ENCODE assay signal across 1 cellular context in the genomic region with DNA sequence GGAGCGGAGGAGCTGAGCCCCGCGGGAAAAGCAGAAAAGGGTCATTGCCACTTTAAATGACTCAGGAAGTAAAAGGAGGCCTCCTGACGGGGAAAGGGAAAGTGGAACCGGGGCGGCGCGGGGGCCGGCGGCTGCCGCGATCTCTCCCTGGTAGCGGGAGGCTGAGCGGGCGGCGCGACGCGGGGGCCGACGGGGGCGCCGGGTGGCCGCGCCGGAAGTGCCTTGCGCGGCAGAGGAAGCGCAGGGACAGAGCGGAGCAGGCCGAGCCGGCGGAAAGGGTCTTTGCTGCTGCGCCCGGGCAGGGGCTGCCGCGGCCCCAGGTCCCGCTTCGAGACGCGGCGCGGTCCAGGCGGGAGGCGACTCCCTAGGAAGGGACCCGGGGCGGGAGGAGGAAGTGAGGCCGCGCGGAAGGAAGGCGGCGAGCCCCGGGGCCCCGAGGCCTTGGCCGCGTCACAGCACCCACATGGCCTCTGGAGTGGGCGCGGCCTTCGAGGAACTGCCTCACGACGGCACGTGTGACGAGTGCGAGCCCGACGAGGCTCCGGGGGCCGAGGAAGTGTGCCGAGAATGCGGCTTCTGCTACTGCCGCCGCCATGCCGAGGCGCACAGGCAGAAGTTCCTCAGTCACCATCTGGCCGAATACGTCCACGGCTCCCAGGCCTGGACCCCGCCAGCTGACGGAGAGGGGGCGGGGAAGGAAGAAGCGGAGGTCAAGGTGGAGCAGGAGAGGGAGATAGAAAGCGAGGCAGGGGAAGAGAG.
A peak's percentile ranks its signal among the peaks of the same experiment; 100 is the strongest.
TF ChIP-seq lines count a peak whose summit lies in the region.

A gene with protein sequence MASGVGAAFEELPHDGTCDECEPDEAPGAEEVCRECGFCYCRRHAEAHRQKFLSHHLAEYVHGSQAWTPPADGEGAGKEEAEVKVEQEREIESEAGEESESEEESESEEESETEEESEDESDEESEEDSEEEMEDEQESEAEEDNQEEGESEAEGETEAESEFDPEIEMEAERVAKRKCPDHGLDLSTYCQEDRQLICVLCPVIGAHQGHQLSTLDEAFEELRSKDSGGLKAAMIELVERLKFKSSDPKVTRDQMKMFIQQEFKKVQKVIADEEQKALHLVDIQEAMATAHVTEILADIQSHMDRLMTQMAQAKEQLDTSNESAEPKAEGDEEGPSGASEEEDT (plus strand): TSS at position 127 of the 759 bp plus-strand sequence. CDS start 337 bp downstream, at position 464.

TF ChIP-seq in HepG2, 621 proteins besides CTCF, POLR2A, EP300 and RAD21 (continued from another document and continues in another):
- TF ChIP-seq, protein P1, sequence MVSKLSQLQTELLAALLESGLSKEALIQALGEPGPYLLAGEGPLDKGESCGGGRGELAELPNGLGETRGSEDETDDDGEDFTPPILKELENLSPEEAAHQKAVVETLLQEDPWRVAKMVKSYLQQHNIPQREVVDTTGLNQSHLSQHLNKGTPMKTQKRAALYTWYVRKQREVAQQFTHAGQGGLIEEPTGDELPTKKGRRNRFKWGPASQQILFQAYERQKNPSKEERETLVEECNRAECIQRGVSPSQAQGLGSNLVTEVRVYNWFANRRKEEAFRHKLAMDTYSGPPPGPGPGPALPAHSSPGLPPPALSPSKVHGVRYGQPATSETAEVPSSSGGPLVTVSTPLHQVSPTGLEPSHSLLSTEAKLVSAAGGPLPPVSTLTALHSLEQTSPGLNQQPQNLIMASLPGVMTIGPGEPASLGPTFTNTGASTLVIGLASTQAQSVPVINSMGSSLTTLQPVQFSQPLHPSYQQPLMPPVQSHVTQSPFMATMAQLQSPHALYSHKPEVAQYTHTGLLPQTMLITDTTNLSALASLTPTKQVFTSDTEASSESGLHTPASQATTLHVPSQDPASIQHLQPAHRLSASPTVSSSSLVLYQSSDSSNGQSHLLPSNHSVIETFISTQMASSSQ (IDR thresholded peaks at IDR 0.05; ENCODE audit: low read depth), result no peak
- TF ChIP-seq, protein P1 (CRISPR knock-in tag; IDR thresholded peaks at IDR 0.05; ENCODE audit: borderline replicate concordance), result peak; percentile 77
- TF ChIP-seq ZNF850 (CRISPR knock-in tag; conservative IDR thresholded peaks at IDR 0.05), result no peak
- peak; percentile 73 for TF ChIP-seq CCDC6 (CRISPR knock-in tag; IDR thresholded peaks at IDR 0.05)
- TF ChIP-seq ZNF253 (CRISPR knock-in tag; IDR thresholded peaks at IDR 0.05; ENCODE audit: borderline replicate concordance), result peak; percentile 99
- no peak; the same call in 1 of the 2 replicates for TF ChIP-seq SIN3A (IDR thresholded peaks at IDR 0.05; ENCODE audit: borderline replicate concordance, low read depth, low read length)
- peak; percentile 72 for TF ChIP-seq ELF3 (CRISPR knock-in tag; IDR thresholded peaks at IDR 0.05)
- TF ChIP-seq, protein P2, sequence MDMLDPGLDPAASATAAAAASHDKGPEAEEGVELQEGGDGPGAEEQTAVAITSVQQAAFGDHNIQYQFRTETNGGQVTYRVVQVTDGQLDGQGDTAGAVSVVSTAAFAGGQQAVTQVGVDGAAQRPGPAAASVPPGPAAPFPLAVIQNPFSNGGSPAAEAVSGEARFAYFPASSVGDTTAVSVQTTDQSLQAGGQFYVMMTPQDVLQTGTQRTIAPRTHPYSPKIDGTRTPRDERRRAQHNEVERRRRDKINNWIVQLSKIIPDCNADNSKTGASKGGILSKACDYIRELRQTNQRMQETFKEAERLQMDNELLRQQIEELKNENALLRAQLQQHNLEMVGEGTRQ (IDR thresholded peaks at IDR 0.05; ENCODE audit: low read depth, low read length), result no peak
- TF ChIP-seq, protein P2 (CRISPR knock-in tag; IDR thresholded peaks at IDR 0.05; ENCODE audit: borderline replicate concordance), result peak; percentile 31; the same call in 1 of the 2 replicates
- TF ChIP-seq KAT2B (IDR thresholded peaks at IDR 0.05; ENCODE audit: borderline replicate concordance, low read depth, low read length), result no peak
- TF ChIP-seq ISL2 (CRISPR knock-in tag; IDR thresholded peaks at IDR 0.05), result no peak
- TF ChIP-seq, protein P3, sequence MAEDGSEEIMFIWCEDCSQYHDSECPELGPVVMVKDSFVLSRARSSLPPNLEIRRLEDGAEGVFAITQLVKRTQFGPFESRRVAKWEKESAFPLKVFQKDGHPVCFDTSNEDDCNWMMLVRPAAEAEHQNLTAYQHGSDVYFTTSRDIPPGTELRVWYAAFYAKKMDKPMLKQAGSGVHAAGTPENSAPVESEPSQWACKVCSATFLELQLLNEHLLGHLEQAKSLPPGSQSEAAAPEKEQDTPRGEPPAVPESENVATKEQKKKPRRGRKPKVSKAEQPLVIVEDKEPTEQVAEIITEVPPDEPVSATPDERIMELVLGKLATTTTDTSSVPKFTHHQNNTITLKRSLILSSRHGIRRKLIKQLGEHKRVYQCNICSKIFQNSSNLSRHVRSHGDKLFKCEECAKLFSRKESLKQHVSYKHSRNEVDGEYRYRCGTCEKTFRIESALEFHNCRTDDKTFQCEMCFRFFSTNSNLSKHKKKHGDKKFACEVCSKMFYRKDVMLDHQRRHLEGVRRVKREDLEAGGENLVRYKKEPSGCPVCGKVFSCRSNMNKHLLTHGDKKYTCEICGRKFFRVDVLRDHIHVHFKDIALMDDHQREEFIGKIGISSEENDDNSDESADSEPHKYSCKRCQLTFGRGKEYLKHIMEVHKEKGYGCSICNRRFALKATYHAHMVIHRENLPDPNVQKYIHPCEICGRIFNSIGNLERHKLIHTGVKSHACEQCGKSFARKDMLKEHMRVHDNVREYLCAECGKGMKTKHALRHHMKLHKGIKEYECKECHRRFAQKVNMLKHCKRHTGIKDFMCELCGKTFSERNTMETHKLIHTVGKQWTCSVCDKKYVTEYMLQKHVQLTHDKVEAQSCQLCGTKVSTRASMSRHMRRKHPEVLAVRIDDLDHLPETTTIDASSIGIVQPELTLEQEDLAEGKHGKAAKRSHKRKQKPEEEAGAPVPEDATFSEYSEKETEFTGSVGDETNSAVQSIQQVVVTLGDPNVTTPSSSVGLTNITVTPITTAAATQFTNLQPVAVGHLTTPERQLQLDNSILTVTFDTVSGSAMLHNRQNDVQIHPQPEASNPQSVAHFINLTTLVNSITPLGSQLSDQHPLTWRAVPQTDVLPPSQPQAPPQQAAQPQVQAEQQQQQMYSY (CRISPR knock-in tag; IDR thresholded peaks at IDR 0.05), result peak; percentile 76; the same call in 1 of the 2 replicates
- TF ChIP-seq ONECUT2 (CRISPR knock-in tag; IDR thresholded peaks at IDR 0.05), result peak; percentile 78
- no peak for TF ChIP-seq SMARCE1 (IDR thresholded peaks at IDR 0.05; ENCODE audit: borderline replicate concordance)
- TF ChIP-seq ZFP36L1 (CRISPR knock-in tag; IDR thresholded peaks at IDR 0.05), result no peak; the same call in 1 of the 2 replicates
- TF ChIP-seq SATB2 (CRISPR knock-in tag; IDR thresholded peaks at IDR 0.05), result peak; percentile 97
- TF ChIP-seq, protein P4, sequence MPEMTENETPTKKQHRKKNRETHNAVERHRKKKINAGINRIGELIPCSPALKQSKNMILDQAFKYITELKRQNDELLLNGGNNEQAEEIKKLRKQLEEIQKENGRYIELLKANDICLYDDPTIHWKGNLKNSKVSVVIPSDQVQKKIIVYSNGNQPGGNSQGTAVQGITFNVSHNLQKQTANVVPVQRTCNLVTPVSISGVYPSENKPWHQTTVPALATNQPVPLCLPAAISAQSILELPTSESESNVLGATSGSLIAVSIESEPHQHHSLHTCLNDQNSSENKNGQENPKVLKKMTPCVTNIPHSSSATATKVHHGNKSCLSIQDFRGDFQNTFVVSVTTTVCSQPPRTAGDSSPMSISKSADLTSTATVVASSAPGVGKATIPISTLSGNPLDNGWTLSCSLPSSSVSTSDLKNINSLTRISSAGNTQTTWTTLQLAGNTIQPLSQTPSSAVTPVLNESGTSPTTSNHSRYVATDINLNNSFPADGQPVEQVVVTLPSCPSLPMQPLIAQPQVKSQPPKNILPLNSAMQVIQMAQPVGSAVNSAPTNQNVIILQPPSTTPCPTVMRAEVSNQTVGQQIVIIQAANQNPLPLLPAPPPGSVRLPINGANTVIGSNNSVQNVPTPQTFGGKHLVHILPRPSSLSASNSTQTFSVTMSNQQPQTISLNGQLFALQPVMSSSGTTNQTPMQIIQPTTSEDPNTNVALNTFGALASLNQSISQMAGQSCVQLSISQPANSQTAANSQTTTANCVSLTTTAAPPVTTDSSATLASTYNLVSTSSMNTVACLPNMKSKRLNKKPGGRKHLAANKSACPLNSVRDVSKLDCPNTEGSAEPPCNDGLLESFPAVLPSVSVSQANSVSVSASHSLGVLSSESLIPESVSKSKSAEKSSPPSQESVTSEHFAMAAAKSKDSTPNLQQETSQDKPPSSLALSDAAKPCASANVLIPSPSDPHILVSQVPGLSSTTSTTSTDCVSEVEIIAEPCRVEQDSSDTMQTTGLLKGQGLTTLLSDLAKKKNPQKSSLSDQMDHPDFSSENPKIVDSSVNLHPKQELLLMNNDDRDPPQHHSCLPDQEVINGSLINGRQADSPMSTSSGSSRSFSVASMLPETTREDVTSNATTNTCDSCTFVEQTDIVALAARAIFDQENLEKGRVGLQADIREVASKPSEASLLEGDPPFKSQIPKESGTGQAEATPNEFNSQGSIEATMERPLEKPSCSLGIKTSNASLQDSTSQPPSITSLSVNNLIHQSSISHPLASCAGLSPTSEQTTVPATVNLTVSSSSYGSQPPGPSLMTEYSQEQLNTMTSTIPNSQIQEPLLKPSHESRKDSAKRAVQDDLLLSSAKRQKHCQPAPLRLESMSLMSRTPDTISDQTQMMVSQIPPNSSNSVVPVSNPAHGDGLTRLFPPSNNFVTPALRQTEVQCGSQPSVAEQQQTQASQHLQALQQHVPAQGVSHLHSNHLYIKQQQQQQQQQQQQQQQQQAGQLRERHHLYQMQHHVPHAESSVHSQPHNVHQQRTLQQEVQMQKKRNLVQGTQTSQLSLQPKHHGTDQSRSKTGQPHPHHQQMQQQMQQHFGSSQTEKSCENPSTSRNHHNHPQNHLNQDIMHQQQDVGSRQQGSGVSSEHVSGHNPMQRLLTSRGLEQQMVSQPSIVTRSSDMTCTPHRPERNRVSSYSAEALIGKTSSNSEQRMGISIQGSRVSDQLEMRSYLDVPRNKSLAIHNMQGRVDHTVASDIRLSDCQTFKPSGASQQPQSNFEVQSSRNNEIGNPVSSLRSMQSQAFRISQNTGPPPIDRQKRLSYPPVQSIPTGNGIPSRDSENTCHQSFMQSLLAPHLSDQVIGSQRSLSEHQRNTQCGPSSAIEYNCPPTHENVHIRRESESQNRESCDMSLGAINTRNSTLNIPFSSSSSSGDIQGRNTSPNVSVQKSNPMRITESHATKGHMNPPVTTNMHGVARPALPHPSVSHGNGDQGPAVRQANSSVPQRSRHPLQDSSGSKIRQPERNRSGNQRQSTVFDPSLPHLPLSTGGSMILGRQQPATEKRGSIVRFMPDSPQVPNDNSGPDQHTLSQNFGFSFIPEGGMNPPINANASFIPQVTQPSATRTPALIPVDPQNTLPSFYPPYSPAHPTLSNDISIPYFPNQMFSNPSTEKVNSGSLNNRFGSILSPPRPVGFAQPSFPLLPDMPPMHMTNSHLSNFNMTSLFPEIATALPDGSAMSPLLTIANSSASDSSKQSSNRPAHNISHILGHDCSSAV (CRISPR knock-in tag; IDR thresholded peaks at IDR 0.05; ENCODE audit: borderline replicate concordance), result 0 out of 2 replicates have a peak, but pooled peaks have one; percentile 83
- TF ChIP-seq ZNF672 (CRISPR knock-in tag; IDR thresholded peaks at IDR 0.05), result peak; percentile 94
- TF ChIP-seq ATF7-NPFF (CRISPR knock-in tag; IDR thresholded peaks at IDR 0.05; ENCODE audit: low read depth), result peak; percentile 98
- peak; percentile 95; the same call in 1 of the 2 replicates for TF ChIP-seq ZBTB42 (CRISPR knock-in tag; IDR thresholded peaks at IDR 0.05)
- TF ChIP-seq, protein P5, sequence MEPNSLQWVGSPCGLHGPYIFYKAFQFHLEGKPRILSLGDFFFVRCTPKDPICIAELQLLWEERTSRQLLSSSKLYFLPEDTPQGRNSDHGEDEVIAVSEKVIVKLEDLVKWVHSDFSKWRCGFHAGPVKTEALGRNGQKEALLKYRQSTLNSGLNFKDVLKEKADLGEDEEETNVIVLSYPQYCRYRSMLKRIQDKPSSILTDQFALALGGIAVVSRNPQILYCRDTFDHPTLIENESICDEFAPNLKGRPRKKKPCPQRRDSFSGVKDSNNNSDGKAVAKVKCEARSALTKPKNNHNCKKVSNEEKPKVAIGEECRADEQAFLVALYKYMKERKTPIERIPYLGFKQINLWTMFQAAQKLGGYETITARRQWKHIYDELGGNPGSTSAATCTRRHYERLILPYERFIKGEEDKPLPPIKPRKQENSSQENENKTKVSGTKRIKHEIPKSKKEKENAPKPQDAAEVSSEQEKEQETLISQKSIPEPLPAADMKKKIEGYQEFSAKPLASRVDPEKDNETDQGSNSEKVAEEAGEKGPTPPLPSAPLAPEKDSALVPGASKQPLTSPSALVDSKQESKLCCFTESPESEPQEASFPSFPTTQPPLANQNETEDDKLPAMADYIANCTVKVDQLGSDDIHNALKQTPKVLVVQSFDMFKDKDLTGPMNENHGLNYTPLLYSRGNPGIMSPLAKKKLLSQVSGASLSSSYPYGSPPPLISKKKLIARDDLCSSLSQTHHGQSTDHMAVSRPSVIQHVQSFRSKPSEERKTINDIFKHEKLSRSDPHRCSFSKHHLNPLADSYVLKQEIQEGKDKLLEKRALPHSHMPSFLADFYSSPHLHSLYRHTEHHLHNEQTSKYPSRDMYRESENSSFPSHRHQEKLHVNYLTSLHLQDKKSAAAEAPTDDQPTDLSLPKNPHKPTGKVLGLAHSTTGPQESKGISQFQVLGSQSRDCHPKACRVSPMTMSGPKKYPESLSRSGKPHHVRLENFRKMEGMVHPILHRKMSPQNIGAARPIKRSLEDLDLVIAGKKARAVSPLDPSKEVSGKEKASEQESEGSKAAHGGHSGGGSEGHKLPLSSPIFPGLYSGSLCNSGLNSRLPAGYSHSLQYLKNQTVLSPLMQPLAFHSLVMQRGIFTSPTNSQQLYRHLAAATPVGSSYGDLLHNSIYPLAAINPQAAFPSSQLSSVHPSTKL (CRISPR knock-in tag; IDR thresholded peaks at IDR 0.05), result 0 out of 2 replicates have a peak, but pooled peaks have one; percentile 51
- no peak for TF ChIP-seq SIN3B (IDR thresholded peaks at IDR 0.05; ENCODE audit: low read length)
- TF ChIP-seq, protein P6, sequence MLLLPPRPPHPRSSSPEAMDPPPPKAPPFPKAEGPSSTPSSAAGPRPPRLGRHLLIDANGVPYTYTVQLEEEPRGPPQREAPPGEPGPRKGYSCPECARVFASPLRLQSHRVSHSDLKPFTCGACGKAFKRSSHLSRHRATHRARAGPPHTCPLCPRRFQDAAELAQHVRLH (CRISPR knock-in tag; IDR thresholded peaks at IDR 0.05; ENCODE audit: borderline replicate concordance, low read depth), result peak; percentile 90
- peak; percentile 72; the same call in 1 of the 2 replicates for TF ChIP-seq ZNF556 (CRISPR knock-in tag; IDR thresholded peaks at IDR 0.05; ENCODE audit: borderline replicate concordance)
- peak; percentile 90 for TF ChIP-seq ARNTL (CRISPR knock-in tag; IDR thresholded peaks at IDR 0.05)
